Comparison of ENCODE assay signal across 1 cellular context in the genomic region with DNA sequence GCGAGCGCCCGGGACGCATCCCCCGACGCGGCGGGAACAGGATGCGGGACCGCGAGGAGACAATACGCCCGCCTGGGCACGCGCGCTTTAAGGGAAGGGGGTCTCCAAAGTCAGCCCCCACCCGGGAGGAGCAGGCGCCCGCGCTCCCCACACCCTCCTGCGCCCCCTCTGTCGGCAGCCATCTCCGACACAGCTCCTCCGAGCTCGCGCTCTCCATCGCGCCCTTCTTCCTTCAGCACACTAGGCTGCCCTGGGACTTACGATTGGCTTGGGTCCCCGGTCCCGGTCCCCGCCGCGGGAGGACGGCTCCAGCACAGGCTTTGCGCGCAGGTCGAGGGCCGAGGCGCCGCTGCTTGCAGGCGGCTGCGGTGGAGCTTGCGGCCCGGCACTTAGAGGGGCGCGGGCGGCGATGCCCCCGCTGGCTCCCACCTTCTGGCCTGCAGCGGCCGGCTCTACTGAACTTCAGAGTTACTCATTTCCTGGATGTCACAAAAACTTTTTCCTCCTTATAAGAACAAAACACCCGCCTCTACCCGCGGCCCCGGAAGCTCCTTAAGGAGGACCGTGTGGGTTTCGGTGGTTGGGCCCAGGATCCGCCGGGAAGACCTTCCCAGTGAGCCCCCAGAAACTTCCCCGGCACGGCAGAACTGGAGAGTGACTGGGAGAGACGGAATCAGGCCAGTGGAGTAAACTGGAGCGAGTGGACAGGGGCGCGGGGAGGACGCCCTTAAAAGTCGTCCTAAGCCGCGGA.
TF ChIP-seq lines count a peak whose summit lies in the region.

A gene with protein sequence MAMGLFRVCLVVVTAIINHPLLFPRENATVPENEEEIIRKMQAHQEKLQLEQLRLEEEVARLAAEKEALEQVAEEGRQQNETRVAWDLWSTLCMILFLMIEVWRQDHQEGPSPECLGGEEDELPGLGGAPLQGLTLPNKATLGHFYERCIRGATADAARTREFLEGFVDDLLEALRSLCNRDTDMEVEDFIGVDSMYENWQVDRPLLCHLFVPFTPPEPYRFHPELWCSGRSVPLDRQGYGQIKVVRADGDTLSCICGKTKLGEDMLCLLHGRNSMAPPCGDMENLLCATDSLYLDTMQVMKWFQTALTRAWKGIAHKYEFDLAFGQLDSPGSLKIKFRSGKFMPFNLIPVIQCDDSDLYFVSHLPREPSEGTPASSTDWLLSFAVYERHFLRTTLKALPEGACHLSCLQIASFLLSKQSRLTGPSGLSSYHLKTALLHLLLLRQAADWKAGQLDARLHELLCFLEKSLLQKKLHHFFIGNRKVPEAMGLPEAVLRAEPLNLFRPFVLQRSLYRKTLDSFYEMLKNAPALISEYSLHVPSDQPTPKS (minus strand): TSS at position 481 of the 751 bp plus-strand sequence. CDS start 22,414 bp downstream, outside the sequence.

TF ChIP-seq in K562, 482 proteins besides CTCF, POLR2A, EP300 and RAD21 (continued from another document and continues in another):
- TF ChIP-seq, protein P1, sequence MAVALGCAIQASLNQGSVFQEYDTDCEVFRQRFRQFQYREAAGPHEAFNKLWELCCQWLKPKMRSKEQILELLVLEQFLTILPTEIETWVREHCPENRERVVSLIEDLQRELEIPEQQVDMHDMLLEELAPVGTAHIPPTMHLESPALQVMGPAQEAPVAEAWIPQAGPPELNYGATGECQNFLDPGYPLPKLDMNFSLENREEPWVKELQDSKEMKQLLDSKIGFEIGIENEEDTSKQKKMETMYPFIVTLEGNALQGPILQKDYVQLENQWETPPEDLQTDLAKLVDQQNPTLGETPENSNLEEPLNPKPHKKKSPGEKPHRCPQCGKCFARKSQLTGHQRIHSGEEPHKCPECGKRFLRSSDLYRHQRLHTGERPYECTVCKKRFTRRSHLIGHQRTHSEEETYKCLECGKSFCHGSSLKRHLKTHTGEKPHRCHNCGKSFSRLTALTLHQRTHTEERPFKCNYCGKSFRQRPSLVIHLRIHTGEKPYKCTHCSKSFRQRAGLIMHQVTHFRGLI (CRISPR knock-in tag; IDR thresholded peaks at IDR 0.05), result no peak
- TF ChIP-seq HMG20A (CRISPR knock-in tag; conservative IDR thresholded peaks at IDR 0.05) (no peak), ZC3H8 (IDR thresholded peaks at IDR 0.05) (no peak), BRCA1 (IDR thresholded peaks at IDR 0.05) (no peak), BRCA1 (CRISPR knock-in tag; IDR thresholded peaks at IDR 0.05) (no peak), PKNOX1 (IDR thresholded peaks at IDR 0.05) (no peak), TAF9B (IDR thresholded peaks at IDR 0.05; ENCODE audit: partially characterized antibody) (peak; percentile 61), CLOCK (CRISPR knock-in tag; IDR thresholded peaks at IDR 0.05; ENCODE audit: borderline replicate concordance) (no peak), RAD51 (IDR thresholded peaks at IDR 0.05; ENCODE audit: borderline replicate concordance, low read depth) (no peak), POLR2B (IDR thresholded peaks at IDR 0.05; ENCODE audit: low read depth, partially characterized antibody) (peak; percentile 34), FOSL1 (tag; conservative IDR thresholded peaks at IDR 0.05) (no peak), NELFE (IDR thresholded peaks at IDR 0.05; ENCODE audit: insufficient read depth, insufficient read length) (no peak), ZBTB33 (CRISPR knock-in tag; IDR thresholded peaks at IDR 0.05) (no peak), ARNT (IDR thresholded peaks at IDR 0.05) (peak; percentile 36 to 38; a peak in 1 of 4 replicates), EWSR1 (IDR thresholded peaks at IDR 0.05; ENCODE audit: borderline replicate concordance, low read depth, partially characterized antibody) (no peak), POLR2AphosphoS2 (IDR thresholded peaks at IDR 0.05; ENCODE audit: low read length) (no peak), ZC3H4 (CRISPR knock-in tag; IDR thresholded peaks at IDR 0.05; ENCODE audit: borderline replicate concordance) (no peak), STAT5A (IDR thresholded peaks at IDR 0.05; ENCODE audit: borderline replicate concordance, low read length) (no peak), ETS2 (tag; IDR thresholded peaks at IDR 0.05; ENCODE audit: borderline replicate concordance, poor library complexity, severe bottlenecking) (no peak), ZNF324 (CRISPR knock-in tag; IDR thresholded peaks at IDR 0.05) (no peak), RFX1 (IDR thresholded peaks at IDR 0.05) (no peak), SIRT6 (IDR thresholded peaks at IDR 0.05; ENCODE audit: low read depth, low read length) (no peak), NRF1 (conservative IDR thresholded peaks at IDR 0.05 in 1 of 2, IDR thresholded peaks at IDR 0.05 in 1 of 2) (peak in 1 of 2 experiments; percentile 68; a peak in 3 of 4 replicates), ZNF589 (CRISPR knock-in tag; IDR thresholded peaks at IDR 0.05; ENCODE audit: low read depth) (no peak), NFIX (CRISPR knock-in tag; IDR thresholded peaks at IDR 0.05; ENCODE audit: low read depth) (no peak), PATZ1 (CRISPR knock-in tag; IDR thresholded peaks at IDR 0.05; ENCODE audit: borderline replicate concordance) (no peak), CBX5 (IDR thresholded peaks at IDR 0.05; ENCODE audit: borderline replicate concordance, low read depth) (no peak), CREM (IDR thresholded peaks at IDR 0.05; ENCODE audit: low read depth) (no peak; the same call in 1 of the 2 replicates), YBX1 (IDR thresholded peaks at IDR 0.05) (no peak), DNMT1 (IDR thresholded peaks at IDR 0.05) (no peak), PCBP1 (IDR thresholded peaks at IDR 0.05; ENCODE audit: low read depth, low read length, poor library complexity, severe bottlenecking) (no peak), LCOR (CRISPR knock-in tag; IDR thresholded peaks at IDR 0.05) (no peak), SLC30A9 (CRISPR knock-in tag; IDR thresholded peaks at IDR 0.05) (no peak)
- TF ChIP-seq, protein P2, sequence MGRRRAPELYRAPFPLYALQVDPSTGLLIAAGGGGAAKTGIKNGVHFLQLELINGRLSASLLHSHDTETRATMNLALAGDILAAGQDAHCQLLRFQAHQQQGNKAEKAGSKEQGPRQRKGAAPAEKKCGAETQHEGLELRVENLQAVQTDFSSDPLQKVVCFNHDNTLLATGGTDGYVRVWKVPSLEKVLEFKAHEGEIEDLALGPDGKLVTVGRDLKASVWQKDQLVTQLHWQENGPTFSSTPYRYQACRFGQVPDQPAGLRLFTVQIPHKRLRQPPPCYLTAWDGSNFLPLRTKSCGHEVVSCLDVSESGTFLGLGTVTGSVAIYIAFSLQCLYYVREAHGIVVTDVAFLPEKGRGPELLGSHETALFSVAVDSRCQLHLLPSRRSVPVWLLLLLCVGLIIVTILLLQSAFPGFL (CRISPR knock-in tag; IDR thresholded peaks at IDR 0.05), result no peak
- TF ChIP-seq, protein P3, sequence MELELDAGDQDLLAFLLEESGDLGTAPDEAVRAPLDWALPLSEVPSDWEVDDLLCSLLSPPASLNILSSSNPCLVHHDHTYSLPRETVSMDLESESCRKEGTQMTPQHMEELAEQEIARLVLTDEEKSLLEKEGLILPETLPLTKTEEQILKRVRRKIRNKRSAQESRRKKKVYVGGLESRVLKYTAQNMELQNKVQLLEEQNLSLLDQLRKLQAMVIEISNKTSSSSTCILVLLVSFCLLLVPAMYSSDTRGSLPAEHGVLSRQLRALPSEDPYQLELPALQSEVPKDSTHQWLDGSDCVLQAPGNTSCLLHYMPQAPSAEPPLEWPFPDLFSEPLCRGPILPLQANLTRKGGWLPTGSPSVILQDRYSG (tag; conservative IDR thresholded peaks at IDR 0.05; ENCODE audit: low read depth), result no peak
- TF ChIP-seq, protein P4, sequence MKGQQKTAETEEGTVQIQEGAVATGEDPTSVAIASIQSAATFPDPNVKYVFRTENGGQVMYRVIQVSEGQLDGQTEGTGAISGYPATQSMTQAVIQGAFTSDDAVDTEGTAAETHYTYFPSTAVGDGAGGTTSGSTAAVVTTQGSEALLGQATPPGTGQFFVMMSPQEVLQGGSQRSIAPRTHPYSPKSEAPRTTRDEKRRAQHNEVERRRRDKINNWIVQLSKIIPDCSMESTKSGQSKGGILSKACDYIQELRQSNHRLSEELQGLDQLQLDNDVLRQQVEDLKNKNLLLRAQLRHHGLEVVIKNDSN (CRISPR knock-in tag; IDR thresholded peaks at IDR 0.05), result no peak
- TF ChIP-seq, protein P5, sequence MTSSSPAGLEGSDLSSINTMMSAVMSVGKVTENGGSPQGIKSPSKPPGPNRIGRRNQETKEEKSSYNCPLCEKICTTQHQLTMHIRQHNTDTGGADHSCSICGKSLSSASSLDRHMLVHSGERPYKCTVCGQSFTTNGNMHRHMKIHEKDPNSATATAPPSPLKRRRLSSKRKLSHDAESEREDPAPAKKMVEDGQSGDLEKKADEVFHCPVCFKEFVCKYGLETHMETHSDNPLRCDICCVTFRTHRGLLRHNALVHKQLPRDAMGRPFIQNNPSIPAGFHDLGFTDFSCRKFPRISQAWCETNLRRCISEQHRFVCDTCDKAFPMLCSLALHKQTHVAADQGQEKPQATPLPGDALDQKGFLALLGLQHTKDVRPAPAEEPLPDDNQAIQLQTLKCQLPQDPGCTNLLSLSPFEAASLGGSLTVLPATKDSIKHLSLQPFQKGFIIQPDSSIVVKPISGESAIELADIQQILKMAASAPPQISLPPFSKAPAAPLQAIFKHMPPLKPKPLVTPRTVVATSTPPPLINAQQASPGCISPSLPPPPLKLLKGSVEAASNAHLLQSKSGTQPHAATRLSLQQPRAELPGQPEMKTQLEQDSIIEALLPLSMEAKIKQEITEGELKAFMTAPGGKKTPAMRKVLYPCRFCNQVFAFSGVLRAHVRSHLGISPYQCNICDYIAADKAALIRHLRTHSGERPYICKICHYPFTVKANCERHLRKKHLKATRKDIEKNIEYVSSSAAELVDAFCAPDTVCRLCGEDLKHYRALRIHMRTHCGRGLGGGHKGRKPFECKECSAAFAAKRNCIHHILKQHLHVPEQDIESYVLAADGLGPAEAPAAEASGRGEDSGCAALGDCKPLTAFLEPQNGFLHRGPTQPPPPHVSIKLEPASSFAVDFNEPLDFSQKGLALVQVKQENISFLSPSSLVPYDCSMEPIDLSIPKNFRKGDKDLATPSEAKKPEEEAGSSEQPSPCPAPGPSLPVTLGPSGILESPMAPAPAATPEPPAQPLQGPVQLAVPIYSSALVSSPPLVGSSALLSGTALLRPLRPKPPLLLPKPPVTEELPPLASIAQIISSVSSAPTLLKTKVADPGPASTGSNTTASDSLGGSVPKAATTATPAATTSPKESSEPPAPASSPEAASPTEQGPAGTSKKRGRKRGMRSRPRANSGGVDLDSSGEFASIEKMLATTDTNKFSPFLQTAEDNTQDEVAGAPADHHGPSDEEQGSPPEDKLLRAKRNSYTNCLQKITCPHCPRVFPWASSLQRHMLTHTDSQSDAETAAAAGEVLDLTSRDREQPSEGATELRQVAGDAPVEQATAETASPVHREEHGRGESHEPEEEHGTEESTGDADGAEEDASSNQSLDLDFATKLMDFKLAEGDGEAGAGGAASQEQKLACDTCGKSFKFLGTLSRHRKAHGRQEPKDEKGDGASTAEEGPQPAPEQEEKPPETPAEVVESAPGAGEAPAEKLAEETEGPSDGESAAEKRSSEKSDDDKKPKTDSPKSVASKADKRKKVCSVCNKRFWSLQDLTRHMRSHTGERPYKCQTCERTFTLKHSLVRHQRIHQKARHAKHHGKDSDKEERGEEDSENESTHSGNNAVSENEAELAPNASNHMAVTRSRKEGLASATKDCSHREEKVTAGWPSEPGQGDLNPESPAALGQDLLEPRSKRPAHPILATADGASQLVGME (CRISPR knock-in tag; IDR thresholded peaks at IDR 0.05), result no peak
